Comparison of ENCODE assay signal across 8 cellular contexts in genomic region chr1:234722904-234723588, GRCh38.
DNase-seq lines count a peak whose midpoint lies in the region; ATAC-seq and TF ChIP-seq lines count a peak whose summit lies in the region.

No MANE protein-coding gene starts in this region.

- intact Hi-C loops in activated naive CD4-positive, alpha-beta T cell treated with anti-CD3 and anti-CD28 coated beads for 36 hours (cut with micrococcal nuclease), result loop anchor here (1.0 to 5.0 kb wide), 5 partner anchors 8 to 604 kb away; partner anchors contain the start of genes ARID4B and GGPS1
- intact Hi-C loops in posterior cingulate gyrus (cut with DNase I), result loop anchor here (2.0 to 10.0 kb wide), 3 partner anchors 188 to 252 kb away; no protein-coding TSS in a partner anchor

- H3K27ac Mint-ChIP-seq in activated naive CD4-positive, alpha-beta T cell treated with anti-CD3 and anti-CD28 coated beads for 36 hours, result peak overlapping the region; percentile 97

- H3K4me1 ChIP-seq in RWPE2 (ENCODE audit: insufficient read depth, poor library complexity, severe bottlenecking), result peaks cover 54% of the 10 kb centered on the region
- H3K4me1 ChIP-seq in upper lobe of left lung, result peaks cover 89 to 99% (median 90%) of the 10 kb centered on the region in 4 donors

- WGBS in upper lobe of left lung, 2 donors, result 39 to 47% methylated on average over 21 to 23 of the region's 23 CpGs

- H3K4me1 Mint-ChIP-seq in activated naive CD4-positive, alpha-beta T cell treated with anti-CD3 and anti-CD28 coated beads for 36 hours (ENCODE audit: low read depth), result peaks cover 61% of the 10 kb centered on the region

- no peaks in the 10 kb centered on the region for H3K9me3 Mint-ChIP-seq in activated naive CD4-positive, alpha-beta T cell treated with anti-CD3 and anti-CD28 coated beads for 36 hours

- H3K36me3 ChIP-seq in RWPE2 (ENCODE audit: low read depth), result no peaks in the 10 kb centered on the region
- no peaks in the 10 kb centered on the region for H3K36me3 ChIP-seq in upper lobe of left lung

- CTCF ChIA-PET in activated naive CD4-positive, alpha-beta T cell treated with anti-CD3 and anti-CD28 coated beads for 36 hours (lab: Charles Lee), result interaction anchor here (1.1 to 2.2 kb wide), 4 partner anchors 111 to 122 kb away, joined by 3 to 9 read pairs (median 6); no protein-coding TSS in a partner anchor

- H3K27ac ChIP-seq in RWPE2 (ENCODE audit: poor library complexity, severe bottlenecking) (peak overlapping the region; percentile 96), upper lobe of left lung (peak overlapping the region; percentile 93 to 98 (median 96))

- no peak for TF ChIP-seq EP300 in upper lobe of left lung (IDR thresholded peaks at IDR 0.05)

- TF ChIP-seq CTCF in RWPE2 (IDR thresholded peaks at IDR 0.05; ENCODE audit: poor library complexity, severe bottlenecking) (no peak), upper lobe of left lung (IDR thresholded peaks at IDR 0.05) (no peak)

- TF ChIP-seq POLR2A in upper lobe of left lung (IDR thresholded peaks at IDR 0.05), result no peak

- H3K36me3 Mint-ChIP-seq in activated naive CD4-positive, alpha-beta T cell treated with anti-CD3 and anti-CD28 coated beads for 36 hours (ENCODE audit: low read depth), result no peaks in the 10 kb centered on the region

- no peaks in the 10 kb centered on the region for H3K27me3 Mint-ChIP-seq in activated naive CD4-positive, alpha-beta T cell treated with anti-CD3 and anti-CD28 coated beads for 36 hours (ENCODE audit: low read depth)

- no peaks in the 10 kb centered on the region for H3K9me3 ChIP-seq in RWPE2 (ENCODE audit: severe bottlenecking)
- no peaks in the 10 kb centered on the region for H3K9me3 ChIP-seq in upper lobe of left lung

- H3K4me3 ChIP-seq in RWPE2 (ENCODE audit: severe bottlenecking) (no peak overlapping the region), upper lobe of left lung (peak overlapping the region in 1 of 4 donors; percentile 3)

- H3K27me3 ChIP-seq in RWPE2 (ENCODE audit: insufficient read depth, poor library complexity, severe bottlenecking), result no peaks in the 10 kb centered on the region
- no peaks in the 10 kb centered on the region for H3K27me3 ChIP-seq in upper lobe of left lung

- peak; percentile 60 for ATAC-seq in RWPE2 (ENCODE audit: low read depth)
- ATAC-seq in upper lobe of left lung (ENCODE audit: low FRiP score in 2 of 2), result peak; percentile 60 to 72

- peak; percentile 91 for DNase-seq in HCEC 1CT
- DNase-seq in RWPE2 (ENCODE audit: low spot score), result peak; percentile 81
- peak; percentile 91 for DNase-seq in activated naive CD4-positive, alpha-beta T cell treated with anti-CD3 and anti-CD28 coated beads for 36 hours
- peak; percentile 83 for DNase-seq in glomerular visceral epithelial cell (ENCODE audit: extremely low spot score)
- peak in 8 of 10 donors; percentile 45 to 89 (median 59) for DNase-seq in posterior cingulate gyrus
- peak; percentile 78 to 89 for DNase-seq in upper lobe of left lung
- DNase-seq in COR-L47 (lab: John Stamatoyannopoulos, UW), result no peak
- no peak for DNase-seq in NCI-H2171 (lab: John Stamatoyannopoulos, UW)

- H3K4me3 Mint-ChIP-seq in activated naive CD4-positive, alpha-beta T cell treated with anti-CD3 and anti-CD28 coated beads for 36 hours, result peak overlapping the region; percentile 70

Comparison
In these comparisons a context has a peak if more than half of its experiments do, and no peak if none do; other contexts are left out.
1. DNase-seq: peak in HCEC 1CT (single experiment), RWPE2 (single experiment), activated naive CD4-positive, alpha-beta T cell treated with anti-CD3 and anti-CD28 coated beads for 36 hours (single experiment), glomerular visceral epithelial cell (single experiment), posterior cingulate gyrus (8 of 10) and upper lobe of left lung (2 of 2); none in COR-L47 (single experiment) and NCI-H2171 (single experiment).